1 cellular context compared by ENCODE assay signal in the genomic region with DNA sequence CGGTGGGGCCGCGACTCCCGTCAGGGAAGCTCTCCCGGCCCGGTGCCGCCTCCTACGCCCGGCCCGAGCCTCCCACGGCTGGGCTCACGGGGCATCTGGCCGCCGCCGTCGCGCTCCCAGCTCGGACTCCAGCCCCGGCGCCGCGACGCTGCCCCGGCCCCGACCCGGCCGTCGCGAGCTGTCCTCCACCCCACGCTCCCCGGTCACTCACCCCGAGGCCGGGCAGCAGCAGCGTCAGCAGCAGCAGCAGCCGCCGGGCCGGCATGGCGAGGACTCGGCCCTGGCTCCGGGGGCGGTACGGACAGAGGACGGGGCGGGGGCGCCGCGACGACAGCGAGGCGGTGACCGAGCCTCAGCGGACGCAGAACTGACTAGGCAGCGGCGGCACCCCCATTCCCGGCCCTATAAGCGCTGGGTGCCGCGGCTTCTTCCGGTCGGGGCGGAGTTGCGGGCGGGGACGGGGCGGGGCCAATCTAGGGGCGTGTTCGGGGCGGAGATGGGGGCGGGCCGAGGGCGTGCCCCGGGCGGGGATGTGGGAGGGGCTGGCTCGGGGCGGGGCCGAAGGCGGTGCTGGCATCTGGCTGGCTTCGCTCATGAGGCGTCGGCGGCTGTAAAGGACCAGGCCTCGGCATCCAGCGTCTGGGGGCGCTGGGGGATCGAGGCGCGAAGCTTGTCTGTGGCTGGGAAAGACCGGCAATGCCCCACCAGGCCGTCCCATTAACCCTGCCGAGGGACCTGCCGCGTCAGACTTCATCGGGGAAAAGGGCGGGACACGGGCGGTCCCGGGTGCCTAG.
A peak's percentile ranks its signal among the peaks of the same experiment; 100 is the strongest.
TF ChIP-seq lines count a peak whose summit lies in the region.

A gene (minus strand): TSS at position 380 of the 794 bp plus-strand sequence. CDS start 115 bp downstream, at position 265.

TF ChIP-seq in HepG2, 621 proteins besides CTCF, POLR2A, EP300 and RAD21 (continued from another document and continues in another):
- TF ChIP-seq, protein P1, sequence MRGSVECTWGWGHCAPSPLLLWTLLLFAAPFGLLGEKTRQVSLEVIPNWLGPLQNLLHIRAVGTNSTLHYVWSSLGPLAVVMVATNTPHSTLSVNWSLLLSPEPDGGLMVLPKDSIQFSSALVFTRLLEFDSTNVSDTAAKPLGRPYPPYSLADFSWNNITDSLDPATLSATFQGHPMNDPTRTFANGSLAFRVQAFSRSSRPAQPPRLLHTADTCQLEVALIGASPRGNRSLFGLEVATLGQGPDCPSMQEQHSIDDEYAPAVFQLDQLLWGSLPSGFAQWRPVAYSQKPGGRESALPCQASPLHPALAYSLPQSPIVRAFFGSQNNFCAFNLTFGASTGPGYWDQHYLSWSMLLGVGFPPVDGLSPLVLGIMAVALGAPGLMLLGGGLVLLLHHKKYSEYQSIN (CRISPR knock-in tag; IDR thresholded peaks at IDR 0.05; ENCODE audit: borderline replicate concordance), result no peak
- TF ChIP-seq, protein P2, sequence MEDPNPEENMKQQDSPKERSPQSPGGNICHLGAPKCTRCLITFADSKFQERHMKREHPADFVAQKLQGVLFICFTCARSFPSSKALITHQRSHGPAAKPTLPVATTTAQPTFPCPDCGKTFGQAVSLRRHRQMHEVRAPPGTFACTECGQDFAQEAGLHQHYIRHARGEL (CRISPR knock-in tag; IDR thresholded peaks at IDR 0.05), result no peak
- TF ChIP-seq ZNF790 (CRISPR knock-in tag; IDR thresholded peaks at IDR 0.05; ENCODE audit: borderline replicate concordance), result peak; percentile 97
- TF ChIP-seq, protein P3, sequence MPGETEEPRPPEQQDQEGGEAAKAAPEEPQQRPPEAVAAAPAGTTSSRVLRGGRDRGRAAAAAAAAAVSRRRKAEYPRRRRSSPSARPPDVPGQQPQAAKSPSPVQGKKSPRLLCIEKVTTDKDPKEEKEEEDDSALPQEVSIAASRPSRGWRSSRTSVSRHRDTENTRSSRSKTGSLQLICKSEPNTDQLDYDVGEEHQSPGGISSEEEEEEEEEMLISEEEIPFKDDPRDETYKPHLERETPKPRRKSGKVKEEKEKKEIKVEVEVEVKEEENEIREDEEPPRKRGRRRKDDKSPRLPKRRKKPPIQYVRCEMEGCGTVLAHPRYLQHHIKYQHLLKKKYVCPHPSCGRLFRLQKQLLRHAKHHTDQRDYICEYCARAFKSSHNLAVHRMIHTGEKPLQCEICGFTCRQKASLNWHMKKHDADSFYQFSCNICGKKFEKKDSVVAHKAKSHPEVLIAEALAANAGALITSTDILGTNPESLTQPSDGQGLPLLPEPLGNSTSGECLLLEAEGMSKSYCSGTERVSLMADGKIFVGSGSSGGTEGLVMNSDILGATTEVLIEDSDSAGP (CRISPR knock-in tag; IDR thresholded peaks at IDR 0.05; ENCODE audit: borderline replicate concordance), result peak; percentile 69
- TF ChIP-seq ZNF354B (CRISPR knock-in tag; IDR thresholded peaks at IDR 0.05), result peak; percentile 52; the same call in 1 of the 2 replicates
- peak; percentile 64 for TF ChIP-seq TBX2 (CRISPR knock-in tag; IDR thresholded peaks at IDR 0.05; ENCODE audit: borderline replicate concordance)
- no peak; the same call in 1 of the 2 replicates for TF ChIP-seq NFYB (CRISPR knock-in tag; IDR thresholded peaks at IDR 0.05)
- TF ChIP-seq ADNP (CRISPR knock-in tag; IDR thresholded peaks at IDR 0.05), result no peak
- 0 out of 2 replicates have a peak, but pooled peaks have one; percentile 65 for TF ChIP-seq ZNF839 (CRISPR knock-in tag; IDR thresholded peaks at IDR 0.05; ENCODE audit: borderline replicate concordance)
- TF ChIP-seq, protein P4, sequence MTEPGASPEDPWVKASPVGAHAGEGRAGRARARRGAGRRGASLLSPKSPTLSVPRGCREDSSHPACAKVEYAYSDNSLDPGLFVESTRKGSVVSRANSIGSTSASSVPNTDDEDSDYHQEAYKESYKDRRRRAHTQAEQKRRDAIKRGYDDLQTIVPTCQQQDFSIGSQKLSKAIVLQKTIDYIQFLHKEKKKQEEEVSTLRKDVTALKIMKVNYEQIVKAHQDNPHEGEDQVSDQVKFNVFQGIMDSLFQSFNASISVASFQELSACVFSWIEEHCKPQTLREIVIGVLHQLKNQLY (CRISPR knock-in tag; IDR thresholded peaks at IDR 0.05), result no peak
- 0 out of 2 replicates have a peak, but pooled peaks have one; percentile 70 for TF ChIP-seq MED13 (CRISPR knock-in tag; IDR thresholded peaks at IDR 0.05)
- TF ChIP-seq, protein P5, sequence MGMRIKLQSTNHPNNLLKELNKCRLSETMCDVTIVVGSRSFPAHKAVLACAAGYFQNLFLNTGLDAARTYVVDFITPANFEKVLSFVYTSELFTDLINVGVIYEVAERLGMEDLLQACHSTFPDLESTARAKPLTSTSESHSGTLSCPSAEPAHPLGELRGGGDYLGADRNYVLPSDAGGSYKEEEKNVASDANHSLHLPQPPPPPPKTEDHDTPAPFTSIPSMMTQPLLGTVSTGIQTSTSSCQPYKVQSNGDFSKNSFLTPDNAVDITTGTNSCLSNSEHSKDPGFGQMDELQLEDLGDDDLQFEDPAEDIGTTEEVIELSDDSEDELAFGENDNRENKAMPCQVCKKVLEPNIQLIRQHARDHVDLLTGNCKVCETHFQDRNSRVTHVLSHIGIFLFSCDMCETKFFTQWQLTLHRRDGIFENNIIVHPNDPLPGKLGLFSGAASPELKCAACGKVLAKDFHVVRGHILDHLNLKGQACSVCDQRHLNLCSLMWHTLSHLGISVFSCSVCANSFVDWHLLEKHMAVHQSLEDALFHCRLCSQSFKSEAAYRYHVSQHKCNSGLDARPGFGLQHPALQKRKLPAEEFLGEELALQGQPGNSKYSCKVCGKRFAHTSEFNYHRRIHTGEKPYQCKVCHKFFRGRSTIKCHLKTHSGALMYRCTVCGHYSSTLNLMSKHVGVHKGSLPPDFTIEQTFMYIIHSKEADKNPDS (CRISPR knock-in tag; IDR thresholded peaks at IDR 0.05), result peak; percentile 82
- no peak for TF ChIP-seq ETV6 (CRISPR knock-in tag; conservative IDR thresholded peaks at IDR 0.05)
- TF ChIP-seq, protein P6, sequence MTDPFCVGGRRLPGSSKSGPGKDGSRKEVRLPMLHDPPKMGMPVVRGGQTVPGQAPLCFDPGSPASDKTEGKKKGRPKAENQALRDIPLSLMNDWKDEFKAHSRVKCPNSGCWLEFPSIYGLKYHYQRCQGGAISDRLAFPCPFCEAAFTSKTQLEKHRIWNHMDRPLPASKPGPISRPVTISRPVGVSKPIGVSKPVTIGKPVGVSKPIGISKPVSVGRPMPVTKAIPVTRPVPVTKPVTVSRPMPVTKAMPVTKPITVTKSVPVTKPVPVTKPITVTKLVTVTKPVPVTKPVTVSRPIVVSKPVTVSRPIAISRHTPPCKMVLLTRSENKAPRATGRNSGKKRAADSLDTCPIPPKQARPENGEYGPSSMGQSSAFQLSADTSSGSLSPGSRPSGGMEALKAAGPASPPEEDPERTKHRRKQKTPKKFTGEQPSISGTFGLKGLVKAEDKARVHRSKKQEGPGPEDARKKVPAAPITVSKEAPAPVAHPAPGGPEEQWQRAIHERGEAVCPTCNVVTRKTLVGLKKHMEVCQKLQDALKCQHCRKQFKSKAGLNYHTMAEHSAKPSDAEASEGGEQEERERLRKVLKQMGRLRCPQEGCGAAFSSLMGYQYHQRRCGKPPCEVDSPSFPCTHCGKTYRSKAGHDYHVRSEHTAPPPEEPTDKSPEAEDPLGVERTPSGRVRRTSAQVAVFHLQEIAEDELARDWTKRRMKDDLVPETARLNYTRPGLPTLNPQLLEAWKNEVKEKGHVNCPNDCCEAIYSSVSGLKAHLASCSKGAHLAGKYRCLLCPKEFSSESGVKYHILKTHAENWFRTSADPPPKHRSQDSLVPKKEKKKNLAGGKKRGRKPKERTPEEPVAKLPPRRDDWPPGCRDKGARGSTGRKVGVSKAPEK (CRISPR knock-in tag; IDR thresholded peaks at IDR 0.05; ENCODE audit: borderline replicate concordance), result no peak; the same call in 1 of the 2 replicates
- TF ChIP-seq WIZ (CRISPR knock-in tag; IDR thresholded peaks at IDR 0.05), result peak; percentile 91; the same call in 1 of the 2 replicates
- TF ChIP-seq, protein P7, sequence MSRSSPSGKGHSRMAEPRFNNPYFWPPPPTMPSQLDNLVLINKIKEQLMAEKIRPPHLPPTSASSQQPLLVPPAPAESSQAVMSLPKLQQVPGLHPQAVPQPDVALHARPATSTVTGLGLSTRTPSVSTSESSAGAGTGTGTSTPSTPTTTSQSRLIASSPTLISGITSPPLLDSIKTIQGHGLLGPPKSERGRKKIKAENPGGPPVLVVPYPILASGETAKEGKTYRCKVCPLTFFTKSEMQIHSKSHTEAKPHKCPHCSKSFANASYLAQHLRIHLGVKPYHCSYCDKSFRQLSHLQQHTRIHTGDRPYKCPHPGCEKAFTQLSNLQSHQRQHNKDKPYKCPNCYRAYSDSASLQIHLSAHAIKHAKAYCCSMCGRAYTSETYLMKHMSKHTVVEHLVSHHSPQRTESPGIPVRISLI (CRISPR knock-in tag; IDR thresholded peaks at IDR 0.05; ENCODE audit: borderline replicate concordance), result no peak
- TF ChIP-seq, protein P8, sequence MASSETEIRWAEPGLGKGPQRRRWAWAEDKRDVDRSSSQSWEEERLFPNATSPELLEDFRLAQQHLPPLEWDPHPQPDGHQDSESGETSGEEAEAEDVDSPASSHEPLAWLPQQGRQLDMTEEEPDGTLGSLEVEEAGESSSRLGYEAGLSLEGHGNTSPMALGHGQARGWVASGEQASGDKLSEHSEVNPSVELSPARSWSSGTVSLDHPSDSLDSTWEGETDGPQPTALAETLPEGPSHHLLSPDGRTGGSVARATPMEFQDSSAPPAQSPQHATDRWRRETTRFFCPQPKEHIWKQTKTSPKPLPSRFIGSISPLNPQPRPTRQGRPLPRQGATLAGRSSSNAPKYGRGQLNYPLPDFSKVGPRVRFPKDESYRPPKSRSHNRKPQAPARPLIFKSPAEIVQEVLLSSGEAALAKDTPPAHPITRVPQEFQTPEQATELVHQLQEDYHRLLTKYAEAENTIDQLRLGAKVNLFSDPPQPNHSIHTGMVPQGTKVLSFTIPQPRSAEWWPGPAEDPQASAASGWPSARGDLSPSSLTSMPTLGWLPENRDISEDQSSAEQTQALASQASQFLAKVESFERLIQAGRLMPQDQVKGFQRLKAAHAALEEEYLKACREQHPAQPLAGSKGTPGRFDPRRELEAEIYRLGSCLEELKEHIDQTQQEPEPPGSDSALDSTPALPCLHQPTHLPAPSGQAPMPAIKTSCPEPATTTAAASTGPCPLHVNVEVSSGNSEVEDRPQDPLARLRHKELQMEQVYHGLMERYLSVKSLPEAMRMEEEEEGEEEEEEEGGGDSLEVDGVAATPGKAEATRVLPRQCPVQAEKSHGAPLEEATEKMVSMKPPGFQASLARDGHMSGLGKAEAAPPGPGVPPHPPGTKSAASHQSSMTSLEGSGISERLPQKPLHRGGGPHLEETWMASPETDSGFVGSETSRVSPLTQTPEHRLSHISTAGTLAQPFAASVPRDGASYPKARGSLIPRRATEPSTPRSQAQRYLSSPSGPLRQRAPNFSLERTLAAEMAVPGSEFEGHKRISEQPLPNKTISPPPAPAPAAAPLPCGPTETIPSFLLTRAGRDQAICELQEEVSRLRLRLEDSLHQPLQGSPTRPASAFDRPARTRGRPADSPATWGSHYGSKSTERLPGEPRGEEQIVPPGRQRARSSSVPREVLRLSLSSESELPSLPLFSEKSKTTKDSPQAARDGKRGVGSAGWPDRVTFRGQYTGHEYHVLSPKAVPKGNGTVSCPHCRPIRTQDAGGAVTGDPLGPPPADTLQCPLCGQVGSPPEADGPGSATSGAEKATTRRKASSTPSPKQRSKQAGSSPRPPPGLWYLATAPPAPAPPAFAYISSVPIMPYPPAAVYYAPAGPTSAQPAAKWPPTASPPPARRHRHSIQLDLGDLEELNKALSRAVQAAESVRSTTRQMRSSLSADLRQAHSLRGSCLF (CRISPR knock-in tag; IDR thresholded peaks at IDR 0.05; ENCODE audit: borderline replicate concordance), result no peak
- peak; percentile 76; the same call in 1 of the 2 replicates for TF ChIP-seq MAF1 (CRISPR knock-in tag; IDR thresholded peaks at IDR 0.05; ENCODE audit: borderline replicate concordance)
- peak; percentile 82; the same call in 1 of the 2 replicates for TF ChIP-seq KDM4B (CRISPR knock-in tag; IDR thresholded peaks at IDR 0.05)
- peak; percentile 87; the same call in 1 of the 2 replicates for TF ChIP-seq KLF11 (CRISPR knock-in tag; IDR thresholded peaks at IDR 0.05)
- no peak; the same call in 1 of the 2 replicates for TF ChIP-seq ZNF30 (CRISPR knock-in tag; IDR thresholded peaks at IDR 0.05)
- TF ChIP-seq ZNF484 (CRISPR knock-in tag; IDR thresholded peaks at IDR 0.05; ENCODE audit: borderline replicate concordance, low read depth), result no peak
- TF ChIP-seq, protein P9, sequence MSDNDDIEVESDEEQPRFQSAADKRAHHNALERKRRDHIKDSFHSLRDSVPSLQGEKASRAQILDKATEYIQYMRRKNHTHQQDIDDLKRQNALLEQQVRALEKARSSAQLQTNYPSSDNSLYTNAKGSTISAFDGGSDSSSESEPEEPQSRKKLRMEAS (IDR thresholded peaks at IDR 0.05), result peak; percentile 86
- no peak for TF ChIP-seq ZNF644 (CRISPR knock-in tag; IDR thresholded peaks at IDR 0.05; ENCODE audit: low read depth)
- no peak for TF ChIP-seq ZNF878 (CRISPR knock-in tag; IDR thresholded peaks at IDR 0.05)
- no peak for TF ChIP-seq FOXJ3 (CRISPR knock-in tag; IDR thresholded peaks at IDR 0.05; ENCODE audit: borderline replicate concordance)
- TF ChIP-seq MTF1 (CRISPR knock-in tag; IDR thresholded peaks at IDR 0.05), result 0 out of 2 replicates have a peak, but pooled peaks have one; percentile 37
- TF ChIP-seq ZBTB20 (CRISPR knock-in tag; IDR thresholded peaks at IDR 0.05; ENCODE audit: borderline replicate concordance, low read depth), result peak; percentile 57; the same call in 1 of the 2 replicates
- peak; percentile 82 for TF ChIP-seq ZNF746 (CRISPR knock-in tag; IDR thresholded peaks at IDR 0.05)
- peak; percentile 60; the same call in 1 of the 2 replicates for TF ChIP-seq MTA1 (CRISPR knock-in tag; IDR thresholded peaks at IDR 0.05; ENCODE audit: borderline replicate concordance)
- TF ChIP-seq, protein P10, sequence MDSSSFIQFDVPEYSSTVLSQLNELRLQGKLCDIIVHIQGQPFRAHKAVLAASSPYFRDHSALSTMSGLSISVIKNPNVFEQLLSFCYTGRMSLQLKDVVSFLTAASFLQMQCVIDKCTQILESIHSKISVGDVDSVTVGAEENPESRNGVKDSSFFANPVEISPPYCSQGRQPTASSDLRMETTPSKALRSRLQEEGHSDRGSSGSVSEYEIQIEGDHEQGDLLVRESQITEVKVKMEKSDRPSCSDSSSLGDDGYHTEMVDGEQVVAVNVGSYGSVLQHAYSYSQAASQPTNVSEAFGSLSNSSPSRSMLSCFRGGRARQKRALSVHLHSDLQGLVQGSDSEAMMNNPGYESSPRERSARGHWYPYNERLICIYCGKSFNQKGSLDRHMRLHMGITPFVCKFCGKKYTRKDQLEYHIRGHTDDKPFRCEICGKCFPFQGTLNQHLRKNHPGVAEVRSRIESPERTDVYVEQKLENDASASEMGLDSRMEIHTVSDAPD (CRISPR knock-in tag; IDR thresholded peaks at IDR 0.05), result no peak
- TF ChIP-seq ZFX (CRISPR knock-in tag; IDR thresholded peaks at IDR 0.05; ENCODE audit: low read depth), result peak; percentile 96
- peak; percentile 96 for TF ChIP-seq ZNF556 (CRISPR knock-in tag; IDR thresholded peaks at IDR 0.05; ENCODE audit: borderline replicate concordance)
- no peak for TF ChIP-seq ZNF773 (CRISPR knock-in tag; IDR thresholded peaks at IDR 0.05; ENCODE audit: borderline replicate concordance)
- no peak for TF ChIP-seq ATF1 (CRISPR knock-in tag; IDR thresholded peaks at IDR 0.05)
- TF ChIP-seq, protein P11, sequence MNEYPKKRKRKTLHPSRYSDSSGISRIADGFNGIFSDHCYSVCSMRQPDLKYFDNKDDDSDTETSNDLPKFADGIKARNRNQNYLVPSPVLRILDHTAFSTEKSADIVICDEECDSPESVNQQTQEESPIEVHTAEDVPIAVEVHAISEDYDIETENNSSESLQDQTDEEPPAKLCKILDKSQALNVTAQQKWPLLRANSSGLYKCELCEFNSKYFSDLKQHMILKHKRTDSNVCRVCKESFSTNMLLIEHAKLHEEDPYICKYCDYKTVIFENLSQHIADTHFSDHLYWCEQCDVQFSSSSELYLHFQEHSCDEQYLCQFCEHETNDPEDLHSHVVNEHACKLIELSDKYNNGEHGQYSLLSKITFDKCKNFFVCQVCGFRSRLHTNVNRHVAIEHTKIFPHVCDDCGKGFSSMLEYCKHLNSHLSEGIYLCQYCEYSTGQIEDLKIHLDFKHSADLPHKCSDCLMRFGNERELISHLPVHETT (CRISPR knock-in tag; conservative IDR thresholded peaks at IDR 0.05), result peak; percentile 75
- no peak; the same call in 1 of the 2 replicates for TF ChIP-seq XBP1 (CRISPR knock-in tag; IDR thresholded peaks at IDR 0.05)
